Comparison of ENCODE assay signal across 13 cellular contexts in genomic region chr3:71989165-71989564, GRCh38.
A peak's percentile ranks its signal among the peaks of the same experiment; 100 is the strongest.
DNase-seq lines count a peak whose midpoint lies in the region; ATAC-seq, FAIRE-seq and TF ChIP-seq lines count a peak whose summit lies in the region.
"Had no signal": no experiment of that assay in that cellular context is flagged by ENCODE, and none has a peak within 500 bp of the region (broad histone marks: within the 10 kb centered on the region; RNA-seq: fewer than 3 reads in every experiment).

No MANE protein-coding gene starts in this region.

- no peak overlapping the region for H3K4me3 ChIP-seq in fibroblast of pulmonary artery (replicated peaks; ENCODE audit: low read depth, low read length)
- H3K4me3 ChIP-seq: ascending aorta, thoracic aorta had no signal

- DNase-seq in AG08395 (ENCODE audit: low spot score), result peak; percentile 81
- peak; percentile 80 for DNase-seq in HCEC 1CT
- peak; percentile 28 for DNase-seq in SW480 (ENCODE audit: low spot score)
- DNase-seq in fibroblast of pulmonary artery (ENCODE audit: low read depth), result peak; percentile 21
- no peak for DNase-seq in GM19239 (ENCODE audit: insufficient read length, low spot score)
- DNase-seq in COLO829 (ENCODE audit: low spot score), result no peak
- DNase-seq: activated effector memory CD4-positive, alpha-beta T cell treated with Interleukin-2 at 50 U/mL for 16 hours; NCI-H1417 treated with DMSO at 0.1 percent for 48 hours; NCI-H446 treated with DMSO at 0.1 percent for 48 hours had no signal

- no peak for FAIRE-seq in GM19239 (lab: Jason Lieb, UNC)

- ATAC-seq in GM21528 (IDR thresholded peaks at IDR 0.05; ENCODE audit: low FRiP score, unreplicated experiment), result no peak
- no peak for ATAC-seq in GM21717 (IDR thresholded peaks at IDR 0.05; ENCODE audit: unreplicated experiment)

- TF ChIP-seq CTCF in fibroblast of pulmonary artery (IDR thresholded peaks at IDR 0.05; ENCODE audit: low read length, missing control alignments), result no peak

Comparison
In these comparisons a context has a peak if more than half of its experiments do, and no peak if none do; other contexts are left out.
1. DNase-seq: peak in AG08395 (single experiment), HCEC 1CT (single experiment), SW480 (single experiment) and fibroblast of pulmonary artery (single experiment); none in GM19239 (single experiment) and COLO829 (single experiment).